ENCODE assay signal across 22 cellular contexts in the genomic region with DNA sequence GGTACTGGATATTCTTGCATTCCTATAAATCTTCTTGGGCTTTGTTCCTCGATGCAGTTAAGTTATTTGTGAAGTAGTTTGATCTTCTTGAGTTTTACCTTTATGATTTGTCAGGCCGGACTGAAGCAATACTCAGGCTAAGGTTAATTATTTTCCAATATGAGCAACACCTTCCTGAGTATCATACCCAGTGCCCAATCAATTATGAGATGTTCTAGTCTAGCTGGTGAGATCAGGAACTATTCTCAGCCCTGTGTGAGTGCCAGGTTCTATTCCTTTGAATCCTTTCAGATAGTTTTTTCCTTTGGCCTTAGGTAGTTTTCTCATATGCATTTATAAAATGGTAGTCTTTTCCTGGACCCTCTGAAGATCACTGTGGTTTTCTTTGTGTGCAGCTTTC.
A peak's percentile ranks its signal among the peaks of the same experiment; 100 is the strongest.
DNase-seq lines count a peak whose midpoint lies in the region; ATAC-seq, FAIRE-seq and TF ChIP-seq lines count a peak whose summit lies in the region.
"Had no signal": no experiment of that assay in that cellular context is flagged by ENCODE, and none has a peak within 500 bp of the region (broad histone marks: within the 10 kb centered on the region; RNA-seq: fewer than 3 reads in every experiment).

No MANE protein-coding gene starts in this region.

- no peak overlapping the region for H2AFZ ChIP-seq in keratinocyte (ENCODE audit: control insufficient read depth, low read length)
- H2AFZ ChIP-seq: PC-9 had no signal

- H3K4me3 Mint-ChIP-seq in nephron progenitor cell = no peak overlapping the region
- H3K4me3 Mint-ChIP-seq: CD4-positive, CD25-positive, alpha-beta regulatory T cell; IgD-negative memory B cell had no signal

- H3K9me3 Mint-ChIP-seq in nephron progenitor cell = peaks cover 7% of the 10 kb centered on the region
- H3K9me3 Mint-ChIP-seq: CD4-positive, CD25-positive, alpha-beta regulatory T cell; IgD-negative memory B cell had no signal

- H3K9me1 ChIP-seq in keratinocyte (ENCODE audit: control insufficient read depth, extremely low read depth, insufficient read depth, low read length) = no peaks in the 10 kb centered on the region

- ATAC-seq in A549 = no peak

- POLR2A ChIA-PET in A549 (lab: Yijun Ruan, JAX) = no interaction called here

- no peaks in the 10 kb centered on the region for H4K20me1 ChIP-seq in keratinocyte (ENCODE audit: control insufficient read depth, extremely low read depth, insufficient read depth, low read length)
- H4K20me1 ChIP-seq: BLaER1 had no signal

- H3K27me3 Mint-ChIP-seq in nephron progenitor cell (ENCODE audit: low read depth, poor library complexity) = no peaks in the 10 kb centered on the region
- H3K27me3 Mint-ChIP-seq: CD4-positive, CD25-positive, alpha-beta regulatory T cell; IgD-negative memory B cell had no signal

- FAIRE-seq in A549 (lab: Jason Lieb, UNC) (no peak), RCC 7860 (lab: Jason Lieb, UNC) (peak; percentile 57), keratinocyte (lab: Jason Lieb, UNC) (peak; percentile 20)
- FAIRE-seq: D721Med, GM18507 had no signal

- TF ChIP-seq POLR2A in A549 (IDR thresholded peaks at IDR 0.05; ENCODE audit: low read length) = no peak

- H3K27me3 ChIP-seq in keratinocyte (ENCODE audit: control insufficient read depth, extremely low read depth, insufficient read depth, low read length) = no peaks in the 10 kb centered on the region
- H3K27me3 ChIP-seq: BLaER1 had no signal

- H3K27ac Mint-ChIP-seq in nephron progenitor cell = peak overlapping the region; percentile 21
- H3K27ac Mint-ChIP-seq: IgD-negative memory B cell had no signal

- H3K79me2 ChIP-seq in keratinocyte (ENCODE audit: control insufficient read depth, insufficient read depth, low read length) = no peaks in the 10 kb centered on the region

- H3K27ac ChIP-seq in A549 (peak overlapping the region; percentile 95 to 96), keratinocyte (ENCODE audit: control insufficient read depth, insufficient read depth, low read length) (no peak overlapping the region)
- H3K27ac ChIP-seq: BLaER1, PC-9, RWPE1 had no signal

- TF ChIP-seq EP300 in A549 (IDR thresholded peaks at IDR 0.05) = no peak

- H3K36me3 Mint-ChIP-seq in nephron progenitor cell (ENCODE audit: low read depth) = peaks cover 48% of the 10 kb centered on the region

- H3K4me1 ChIP-seq in A549 (peaks cover 47% of the 10 kb centered on the region), keratinocyte (ENCODE audit: control insufficient read depth, extremely low read depth, insufficient read depth, low read length) (peaks cover 17% of the 10 kb centered on the region)
- H3K4me1 ChIP-seq: BLaER1 had no signal

- H3K9ac ChIP-seq in keratinocyte (ENCODE audit: control insufficient read depth, extremely low read depth, insufficient read depth, low read length) = no peak overlapping the region
- H3K9ac ChIP-seq: BLaER1 had no signal

- no peak for TF ChIP-seq CTCF in A549 (IDR thresholded peaks at IDR 0.05)
- no peak for TF ChIP-seq CTCF in keratinocyte (optimal IDR thresholded peaks at IDR 0.05 in 1 of 3, IDR thresholded peaks at IDR 0.05 in 1 of 3, conservative IDR thresholded peaks at IDR 0.05 in 1 of 3; ENCODE audit: extremely low read depth in 1 of 3, insufficient read depth in 2 of 3, low read length in 3 of 3)
- TF ChIP-seq CTCF in nephron progenitor cell (IDR thresholded peaks at IDR 0.05) = no peak

- H3K4me1 Mint-ChIP-seq in nephron progenitor cell = peaks cover 9% of the 10 kb centered on the region
- H3K4me1 Mint-ChIP-seq: IgD-negative memory B cell had no signal

- TF ChIP-seq RAD21 in A549 (conservative IDR thresholded peaks at IDR 0.05 in 1 of 2, IDR thresholded peaks at IDR 0.05 in 1 of 2) = no peak

- dilution Hi-C loops in keratinocyte (cut with MboI; ENCODE audit: extremely low pct_ligation_motif_present, low sequenced_read_pairs) = no loop called here

- H3K9me3 ChIP-seq in A549 = peaks cover 10% of the 10 kb centered on the region; the same call in 2 of the 3 replicates
- no peaks in the 10 kb centered on the region for H3K9me3 ChIP-seq in keratinocyte (ENCODE audit: control insufficient read depth, low read depth, low read length)
- H3K9me3 ChIP-seq: BLaER1 had no signal

- CTCF ChIA-PET in A549 (lab: Yijun Ruan, JAX) = interaction anchor here (0.6 kb wide), 1 partner anchor 91 kb away, joined by 3 read pairs; no protein-coding TSS in a partner anchor

- H3K4me2 ChIP-seq in A549 (peak overlapping the region; percentile 73; the same call in 2 of the 3 replicates), keratinocyte (ENCODE audit: control insufficient read depth, extremely low read depth, insufficient read depth, low read depth, low read length) (no peak overlapping the region)
- H3K4me2 ChIP-seq: BLaER1, PC-9 had no signal

- H3K36me3 ChIP-seq in keratinocyte (ENCODE audit: control insufficient read depth in 2 of 2, extremely low read depth in 1 of 2, insufficient read depth in 2 of 2, low read length in 2 of 2) = peaks cover 0 to 2% of the 10 kb centered on the region in 2 experiments

- no peak for DNase-seq in A549 (ENCODE audit: low read depth in 1 of 2, low spot score in 1 of 2)
- peak; percentile 17 for DNase-seq in RCC 7860 (ENCODE audit: low spot score)
- no peak for DNase-seq in keratinocyte (ENCODE audit: low read depth, low spot score)
- no peak for DNase-seq in nephron progenitor cell
- DNase-seq in cerebellar cortex (ENCODE audit: low spot score) = no peak
- DNase-seq in 8988T = no peak
- no peak for DNase-seq in activated CD4-positive, alpha-beta T cell treated with anti-CD3 and anti-CD28 coated beads, Interleukin-2, amount 50 U/mL, for 48 hours
- DNase-seq: CD4-positive, CD25-positive, alpha-beta regulatory T cell; H7; NCI-H1092; NCI-H1417 treated with DMSO at 0.1 percent for 48 hours; NCI-H1694 treated with DMSO at 0.1 percent for 48 hours; NCI-H2081; NCI-H2227 treated with DMSO at 0.1 percent for 48 hours; NCI-H526 treated with DMSO at 0.1 percent for 48 hours; PC-9; SHP77 had no signal

- WGBS in A549 (ENCODE audit: missing lambda C conversion rate) = 48% methylated on average over 2 of the region's 2 CpGs

- H3K4me3 ChIP-seq in A549 (no peak overlapping the region), keratinocyte (ENCODE audit: control insufficient read depth in 2 of 3, extremely low read depth in 1 of 3, insufficient read depth in 2 of 3, low read depth in 1 of 3, low read length in 3 of 3) (no peak overlapping the region)
- H3K4me3 ChIP-seq: BLaER1, PC-9 had no signal

TF ChIP-seq in A549, 52 proteins besides CTCF, POLR2A, EP300 and RAD21:
- TF ChIP-seq JUNB (IDR thresholded peaks at IDR 0.05) (no peak), TFCP2L1 (CRISPR knock-in tag; IDR thresholded peaks at IDR 0.05) (no peak), HEYL (CRISPR knock-in tag; IDR thresholded peaks at IDR 0.05) (no peak), FOXS1 (CRISPR knock-in tag; IDR thresholded peaks at IDR 0.05) (no peak), KDM1A (IDR thresholded peaks at IDR 0.05; ENCODE audit: low read depth) (no peak), CBX8 (IDR thresholded peaks at IDR 0.05) (no peak), NR3C1 (IDR thresholded peaks at IDR 0.05) (no peak)
- TF ChIP-seq, protein P1, sequence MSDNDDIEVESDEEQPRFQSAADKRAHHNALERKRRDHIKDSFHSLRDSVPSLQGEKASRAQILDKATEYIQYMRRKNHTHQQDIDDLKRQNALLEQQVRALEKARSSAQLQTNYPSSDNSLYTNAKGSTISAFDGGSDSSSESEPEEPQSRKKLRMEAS (IDR thresholded peaks at IDR 0.05) = no peak
